23 cellular contexts compared by ENCODE assay signal in genomic region chr11:87361891-87362290, GRCh38.
"Had no signal": no experiment of that assay in that cellular context is flagged by ENCODE, and none has a peak within 500 bp of the region (broad histone marks: within the 10 kb centered on the region; RNA-seq: fewer than 3 reads in every experiment).

No MANE protein-coding gene starts in this region.

- H3K27ac ChIP-seq: HL-60, KMS-11, PC-9, Peyer's patch, SJSA1, SK-N-MC had no signal

- H3K36me3 ChIP-seq: MG63, SJSA1 had no signal

- ATAC-seq: K562, Right ventricle myocardium inferior had no signal

- H3K27me3 ChIP-seq: MG63, Peyer's patch, SJSA1 had no signal

- DNase-seq: MG63, NCI-H1092, NCI-H1105 treated with DMSO at 0.1 percent for 48 hours, NCI-H1417 treated with DMSO at 0.1 percent for 48 hours, NCI-H146, NCI-H1694 treated with DMSO at 0.1 percent for 48 hours, NCI-H1930, NCI-H2081, NCI-H2107, NCI-H2227 treated with DMSO at 0.1 percent for 48 hours, NCI-H510A, NCI-H524 treated with DMSO at 0.1 percent for 48 hours, NCI-H774, OCI-M1, PC-9, Peyer's patch, SHP77 treated with DMSO at 0.1 percent for 48 hours had no signal

- H3K4me3 ChIP-seq: K562, MG63, PC-9, SJSA1, SK-N-MC had no signal

- H3K9me3 ChIP-seq: MG63, Peyer's patch, SJSA1 had no signal

- H3K4me1 ChIP-seq: SJSA1 had no signal
